ENCODE assay signal across 21 cellular contexts in genomic region chrX:142251202-142251601, GRCh38. TPM values are rescaled to one million over a fixed set of nuclear protein-coding genes. Genes with fewer than 3 reads are reported as not detected.
DNase-seq lines count a peak whose midpoint lies in the region; ATAC-seq, FAIRE-seq and TF ChIP-seq lines count a peak whose summit lies in the region.
"Had no signal": no experiment of that assay in that cellular context is flagged by ENCODE, and none has a peak within 500 bp of the region (broad histone marks: within the 10 kb centered on the region; RNA-seq: fewer than 3 reads in every experiment).

No MANE protein-coding gene starts in this region.

- WGBS in gastroesophageal sphincter (ENCODE audit: low coverage in 1 of 2), 2 donors: 40% methylated on average over 2 of the region's 4 CpGs; no CpG with 5 or more reads in 1 of the 2 donors
- 65% methylated on average over 4 of the region's 4 CpGs for WGBS in suprapubic skin

- DNase-seq in RPMI7951 (ENCODE audit: low read depth) (peak; percentile 4), bronchial epithelial cell (ENCODE audit: low read depth) (peak; percentile 13), suprapubic skin (ENCODE audit: low spot score in 2 of 2) (no peak), A673 (ENCODE audit: low spot score) (no peak), superior temporal gyrus (ENCODE audit: extremely low spot score) (no peak), RKO (ENCODE audit: low spot score) (no peak)
- DNase-seq: BE2C; CD4-positive, alpha-beta memory T cell; COR-L47; DMS153; DND-41; GDM1; HCEC 1CT; HFFc6 had no signal

- TF ChIP-seq CTCF in bronchial epithelial cell (IDR thresholded peaks at IDR 0.05; ENCODE audit: insufficient read depth, low read length, severe bottlenecking) (no peak), gastroesophageal sphincter (IDR thresholded peaks at IDR 0.05) (no peak), suprapubic skin (IDR thresholded peaks at IDR 0.05) (no peak), A673 (conservative IDR thresholded peaks at IDR 0.05; ENCODE audit: low read depth, low read length) (no peak)

- no peak overlapping the region for H3K27ac ChIP-seq in gastroesophageal sphincter
- H3K27ac ChIP-seq in suprapubic skin: peak overlapping the region; percentile 56
- H3K27ac ChIP-seq in A673 (ENCODE audit: low read depth, low read length, poor library complexity, severe bottlenecking): no peak overlapping the region
- H3K27ac ChIP-seq: C4-2B had no signal

- ATAC-seq in gastroesophageal sphincter: peak; percentile 14
- ATAC-seq: HepG2 had no signal

- TF ChIP-seq POLR2A in gastroesophageal sphincter (IDR thresholded peaks at IDR 0.05) (no peak), suprapubic skin (IDR thresholded peaks at IDR 0.05) (no peak)

- POLR2A ChIA-PET in A673 (lab: Charles Lee; ENCODE audit: low non-redundant PET): no interaction called here

- H3K4me1 ChIP-seq in gastroesophageal sphincter (no peaks in the 10 kb centered on the region), suprapubic skin (no peaks in the 10 kb centered on the region), A673 (ENCODE audit: insufficient read depth, low read length, poor library complexity, severe bottlenecking) (no peaks in the 10 kb centered on the region)
- H3K4me1 ChIP-seq: BE2C had no signal

- H3K27me3 ChIP-seq in bronchial epithelial cell (ENCODE audit: control insufficient read depth, insufficient read depth, low read length) (no peaks in the 10 kb centered on the region), gastroesophageal sphincter (no peaks in the 10 kb centered on the region), suprapubic skin (no peaks in the 10 kb centered on the region), A673 (replicated peaks; ENCODE audit: insufficient read depth, low read depth, low read length, poor library complexity) (no peaks in the 10 kb centered on the region)
- H3K27me3 ChIP-seq: BE2C had no signal

- H3K9me3 ChIP-seq in gastroesophageal sphincter: no peaks in the 10 kb centered on the region
- no peaks in the 10 kb centered on the region for H3K9me3 ChIP-seq in suprapubic skin
- peaks cover 8% of the 10 kb centered on the region for H3K9me3 ChIP-seq in A673 (ENCODE audit: low read depth, low read length, poor library complexity, severe bottlenecking)
- H3K9me3 ChIP-seq: BE2C had no signal

- H3K36me3 ChIP-seq in bronchial epithelial cell (ENCODE audit: control insufficient read depth, insufficient read depth, low read length): no peaks in the 10 kb centered on the region
- H3K36me3 ChIP-seq in gastroesophageal sphincter: no peaks in the 10 kb centered on the region
- H3K36me3 ChIP-seq in suprapubic skin: no peaks in the 10 kb centered on the region
- no peaks in the 10 kb centered on the region for H3K36me3 ChIP-seq in A673 (ENCODE audit: insufficient read depth, low read length, poor library complexity, severe bottlenecking)
- H3K36me3 ChIP-seq: BE2C had no signal

- H3K4me3 ChIP-seq in bronchial epithelial cell (ENCODE audit: low read depth, low read length) (no peak overlapping the region), gastroesophageal sphincter (no peak overlapping the region), suprapubic skin (no peak overlapping the region), A673 (ENCODE audit: low read depth, low read length, poor library complexity, severe bottlenecking) (no peak overlapping the region)

- FAIRE-seq in bronchial epithelial cell (lab: Jason Lieb, UNC): peak; percentile 58
- FAIRE-seq: A204.1, D721Med, GM12892, HepG2, HTR-8/SVneo had no signal

- no TSS peak for BruUV-seq in A673 (replicated peaks; lab: Mats Ljungman, UMichigan)

- intact Hi-C loops in A673 (cut with micrococcal nuclease; ENCODE audit: unreplicated experiment): no loop called here

- CTCF ChIA-PET in A673 (lab: Charles Lee): no interaction called here

- TF ChIP-seq EP300 in gastroesophageal sphincter (IDR thresholded peaks at IDR 0.05) (no peak), suprapubic skin (IDR thresholded peaks at IDR 0.05) (no peak)

RNA-seq across cellular contexts. Expression of gene MAGEC2, which starts 46.1 kb away (rescaled TPM):
- 170 and 184 TPM in 2 replicates for total RNA-seq in RPMI7951 (2014; rRNA removed; shearing (Covaris generic))
- total RNA-seq in bronchial epithelial cell (not detected in 2 replicates), gastroesophageal sphincter (not detected), suprapubic skin (not detected), A673 (2021) (not detected in 2 replicates)
- total RNA-seq: CD4-positive, alpha-beta memory T cell; HepG2 had no signal

Comparison
In these comparisons a context has a peak if more than half of its experiments do, and no peak if none do; other contexts are left out.
1. DNase-seq: peak in RPMI7951 (single experiment) and bronchial epithelial cell (single experiment); none in suprapubic skin (0 of 2), A673 (single experiment), superior temporal gyrus (single experiment) and RKO (single experiment).
2. RNA of gene MAGEC2, which starts 46.1 kb away (total RNA-seq): 170 to 184 TPM in RPMI7951; not detected in bronchial epithelial cell, not detected in gastroesophageal sphincter, not detected in suprapubic skin and not detected in A673; every median in the first group is over 100 times any median in the second.